ENCODE assay signal across 8 cellular contexts in the genomic region with DNA sequence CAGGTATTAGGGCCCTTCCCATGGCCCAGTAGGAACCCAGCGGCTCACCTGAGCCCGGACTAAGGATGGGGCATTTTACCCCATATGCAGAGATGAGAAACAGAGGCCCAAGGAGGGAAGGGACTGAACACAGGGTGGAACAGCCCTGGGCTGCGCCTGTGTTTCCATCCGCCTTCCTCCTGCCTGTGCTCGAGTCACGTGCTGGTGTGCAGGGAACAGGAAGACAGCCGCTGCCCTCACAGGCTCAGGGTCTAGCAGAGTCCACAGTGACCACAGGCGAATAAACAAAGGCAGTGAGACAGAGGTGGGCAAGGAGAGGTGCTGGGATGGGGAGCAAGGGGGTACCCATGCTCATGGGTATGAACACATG.
DNase-seq lines count a peak whose midpoint lies in the region; ATAC-seq and TF ChIP-seq lines count a peak whose summit lies in the region.

No MANE protein-coding gene starts in this region.

- H3K4me1 ChIP-seq in duodenal mucosa (ENCODE audit: control insufficient read depth in 1 of 2, insufficient read depth in 2 of 2, low read length in 2 of 2), result peaks cover 46 to 67% of the 10 kb centered on the region in 2 donors
- no peaks in the 10 kb centered on the region for H3K4me1 ChIP-seq in aorta (ENCODE audit: control insufficient read depth in 1 of 2, insufficient read depth in 2 of 2, low read length in 2 of 2)

- peaks cover 67% of the 10 kb centered on the region for H3K4me1 Mint-ChIP-seq in activated naive CD4-positive, alpha-beta T cell treated with anti-CD3 and anti-CD28 coated beads, Interleukin-2, amount 10 ng/mL, durations not matched to agents 7 days and 5 days
- peaks cover 64% of the 10 kb centered on the region for H3K4me1 Mint-ChIP-seq in nephron

- H3K36me3 Mint-ChIP-seq in activated naive CD4-positive, alpha-beta T cell treated with anti-CD3 and anti-CD28 coated beads, Interleukin-2, amount 10 ng/mL, durations not matched to agents 7 days and 5 days, result peaks cover 15% of the 10 kb centered on the region
- no peaks in the 10 kb centered on the region for H3K36me3 Mint-ChIP-seq in nephron (ENCODE audit: low read depth)

- WGBS in aorta, 2 donors, result 36 to 37% methylated on average over 8 of the region's 8 CpGs

- H3K9me3 ChIP-seq in duodenal mucosa (ENCODE audit: control insufficient read depth in 1 of 2, low read length in 2 of 2) (no peaks in the 10 kb centered on the region), aorta (ENCODE audit: control insufficient read depth, low read length) (no peaks in the 10 kb centered on the region)

- no peak for DNase-seq in activated naive CD4-positive, alpha-beta T cell treated with anti-CD3 and anti-CD28 coated beads, Interleukin-2, amount 10 ng/mL, durations not matched to agents 7 days and 5 days
- no peak for DNase-seq in activated naive CD4-positive, alpha-beta T cell treated with anti-CD3 and anti-CD28 coated beads, Interleukin-2, amount 50 U/mL, for 16 hours
- DNase-seq in aorta, result peak; percentile 81 to 82
- no peak for DNase-seq in NCI-H82 (lab: John Stamatoyannopoulos, UW)
- no peak for DNase-seq in NCI-H345 treated with DMSO at 0.1 percent for 48 hours (lab: John Stamatoyannopoulos, UW; ENCODE audit: unreplicated experiment)

- no peak for ATAC-seq in aorta (ENCODE audit: low FRiP score)
- ATAC-seq in GM19035 (IDR thresholded peaks at IDR 0.05; ENCODE audit: unreplicated experiment), result no peak

- no peak overlapping the region for H3K4me3 Mint-ChIP-seq in activated naive CD4-positive, alpha-beta T cell treated with anti-CD3 and anti-CD28 coated beads, Interleukin-2, amount 10 ng/mL, durations not matched to agents 7 days and 5 days
- peak overlapping the region; percentile 72 to 83 (median 77) for H3K4me3 Mint-ChIP-seq in nephron

- peaks cover 0 to 7% of the 10 kb centered on the region in 2 donors for H3K36me3 ChIP-seq in duodenal mucosa (ENCODE audit: control insufficient read depth in 1 of 2, insufficient read depth in 2 of 2, low read length in 2 of 2)
- no peaks in the 10 kb centered on the region for H3K36me3 ChIP-seq in aorta (ENCODE audit: control insufficient read depth in 1 of 2, insufficient read depth in 2 of 2, low read length in 1 of 2)

- H3K9ac ChIP-seq in duodenal mucosa (ENCODE audit: low read depth in 1 of 2, low read length in 2 of 2), result peak overlapping the region; percentile 41 to 76

- no peak for TF ChIP-seq CTCF in nephron (IDR thresholded peaks at IDR 0.05; ENCODE audit: unreplicated experiment in 3 of 3)

- CTCF ChIA-PET in activated naive CD4-positive, alpha-beta T cell treated with anti-CD3 and anti-CD28 coated beads, Interleukin-2, amount 10 ng/mL, durations not matched to agents 7 days and 5 days (lab: Charles Lee), result no interaction called here

- H3K27me3 ChIP-seq in duodenal mucosa (ENCODE audit: control insufficient read depth in 1 of 2, insufficient read depth in 2 of 2, low read length in 2 of 2) (no peaks in the 10 kb centered on the region), aorta (ENCODE audit: control insufficient read depth in 1 of 2, insufficient read depth in 2 of 2, low read length in 1 of 2) (no peaks in the 10 kb centered on the region)

- H3K27ac ChIP-seq in duodenal mucosa (ENCODE audit: low read depth, low read length), result peak overlapping the region; percentile 96
- H3K27ac ChIP-seq in aorta (ENCODE audit: low read depth in 1 of 2, low read length in 2 of 2), result peak overlapping the region; percentile 49 to 98

- peak overlapping the region; percentile 33 for H3K27ac Mint-ChIP-seq in activated naive CD4-positive, alpha-beta T cell treated with anti-CD3 and anti-CD28 coated beads, Interleukin-2, amount 10 ng/mL, durations not matched to agents 7 days and 5 days
- peak overlapping the region; percentile 93 to 96 (median 95) for H3K27ac Mint-ChIP-seq in nephron

- H3K9me3 Mint-ChIP-seq in activated naive CD4-positive, alpha-beta T cell treated with anti-CD3 and anti-CD28 coated beads, Interleukin-2, amount 10 ng/mL, durations not matched to agents 7 days and 5 days, result no peaks in the 10 kb centered on the region
- H3K9me3 Mint-ChIP-seq in nephron, result no peaks in the 10 kb centered on the region

- H3K4me3 ChIP-seq in duodenal mucosa (ENCODE audit: low read depth in 1 of 2, low read length in 2 of 2) (no peak overlapping the region), aorta (ENCODE audit: low read length in 2 of 2) (no peak overlapping the region)

- intact Hi-C loops in aorta (cut with DNase I), result no loop called here

- H3K27me3 Mint-ChIP-seq in activated naive CD4-positive, alpha-beta T cell treated with anti-CD3 and anti-CD28 coated beads, Interleukin-2, amount 10 ng/mL, durations not matched to agents 7 days and 5 days, result peaks cover 28% of the 10 kb centered on the region
- H3K27me3 Mint-ChIP-seq in nephron (ENCODE audit: low read depth), result peaks cover 7% of the 10 kb centered on the region

Comparison
In these comparisons a context has a peak if more than half of its experiments do, and no peak if none do; other contexts are left out.
1. DNase-seq: peak in aorta (2 of 2); none in activated naive CD4-positive, alpha-beta T cell treated with anti-CD3 and anti-CD28 coated beads, Interleukin-2, amount 10 ng/mL, durations not matched to agents 7 days and 5 days (single experiment), activated naive CD4-positive, alpha-beta T cell treated with anti-CD3 and anti-CD28 coated beads, Interleukin-2, amount 50 U/mL, for 16 hours (single experiment), NCI-H82 (single experiment) and NCI-H345 treated with DMSO at 0.1 percent for 48 hours (single experiment).